ENCODE assay signal across 15 cellular contexts in genomic region chr1:31272369-31272768, GRCh38. TPM values are rescaled to one million over a fixed set of nuclear protein-coding genes. Genes with fewer than 3 reads are reported as not detected.
A peak's percentile ranks its signal among the peaks of the same experiment; 100 is the strongest.
DNase-seq lines count a peak whose midpoint lies in the region; ATAC-seq and TF ChIP-seq lines count a peak whose summit lies in the region.
"Had no signal": no experiment of that assay in that cellular context is flagged by ENCODE, and none has a peak within 500 bp of the region (broad histone marks: within the 10 kb centered on the region; RNA-seq: fewer than 3 reads in every experiment).

No MANE protein-coding gene starts in this region.

- H3K27ac ChIP-seq in Karpas-422 (ENCODE audit: low read length) (peak overlapping the region; percentile 2; the same call in 1 of the 2 replicates), neural progenitor cell (peak overlapping the region; percentile 3)
- H3K27ac ChIP-seq: A549, C4-2B had no signal

- TF ChIP-seq CTCF in neural progenitor cell (IDR thresholded peaks at IDR 0.05) (no peak), nephron progenitor cell (IDR thresholded peaks at IDR 0.05) (no peak)

- no peaks in the 10 kb centered on the region for H3K27me3 ChIP-seq in HAP-1 (ENCODE audit: low read depth)
- no peaks in the 10 kb centered on the region for H3K27me3 ChIP-seq in Karpas-422 (ENCODE audit: low read length)
- H3K27me3 ChIP-seq in neural progenitor cell: no peaks in the 10 kb centered on the region
- H3K27me3 ChIP-seq: BE2C had no signal

- DNase-seq in HAP-1 (ENCODE audit: low spot score in 2 of 2): peak; percentile 14 to 73
- DNase-seq in Karpas-422: no peak
- DNase-seq in dermis blood vessel endothelial cell: peak; percentile 72
- no peak for DNase-seq in neural progenitor cell (ENCODE audit: low spot score)
- no peak for DNase-seq in NCI-H1930 (lab: John Stamatoyannopoulos, UW)
- DNase-seq in nephron progenitor cell: no peak
- DNase-seq: BE2C; CD4-positive, alpha-beta memory T cell; DMS153; DND-41; GF-D8 had no signal

- H3K9me2 ChIP-seq in Karpas-422 (replicated peaks; ENCODE audit: insufficient read depth, low read length): no peaks in the 10 kb centered on the region

- no peaks in the 10 kb centered on the region for H3K4me1 Mint-ChIP-seq in neural progenitor cell
- H3K4me1 Mint-ChIP-seq in nephron progenitor cell: no peaks in the 10 kb centered on the region

- H2AFZ ChIP-seq in Karpas-422 (ENCODE audit: low read length) (no peak overlapping the region), neural progenitor cell (replicated peaks) (no peak overlapping the region)

- H3K9me3 Mint-ChIP-seq in neural progenitor cell (no peaks in the 10 kb centered on the region), nephron progenitor cell (no peaks in the 10 kb centered on the region)
- H3K9me3 Mint-ChIP-seq: CD4-positive, alpha-beta memory T cell had no signal

- no peak overlapping the region for H3K9ac ChIP-seq in Karpas-422 (ENCODE audit: low read length)
- H3K9ac ChIP-seq in neural progenitor cell: no peak overlapping the region

- H3K9me3 ChIP-seq in HAP-1 (no peaks in the 10 kb centered on the region), Karpas-422 (ENCODE audit: low read length) (no peaks in the 10 kb centered on the region), neural progenitor cell (ENCODE audit: low read depth) (no peaks in the 10 kb centered on the region)
- H3K9me3 ChIP-seq: A549, BE2C had no signal

- no peak overlapping the region for H3K4me3 Mint-ChIP-seq in neural progenitor cell
- no peak overlapping the region for H3K4me3 Mint-ChIP-seq in nephron progenitor cell
- H3K4me3 Mint-ChIP-seq: CD4-positive, alpha-beta memory T cell had no signal

- H3K4me3 ChIP-seq in HAP-1 (no peak overlapping the region), Karpas-422 (ENCODE audit: low read length) (no peak overlapping the region), neural progenitor cell (no peak overlapping the region)
- H3K4me3 ChIP-seq: A549 had no signal

- in situ Hi-C loops in HAP-1 (cut with MboI; ENCODE audit: low sequenced_read_pairs): no loop called here

- H3F3A ChIP-seq in neural progenitor cell (ENCODE audit: low read depth): peaks cover 10% of the 10 kb centered on the region

- H4K20me1 ChIP-seq in Karpas-422 (ENCODE audit: insufficient read depth, low read depth, low read length) (0 out of 2 replicates have a peak, but pooled peaks cover 3% of the 10 kb centered on the region), neural progenitor cell (ENCODE audit: low read depth) (peaks cover 26% of the 10 kb centered on the region)

- H3K79me2 ChIP-seq in Karpas-422 (ENCODE audit: low read length) (peaks cover 50% of the 10 kb centered on the region), neural progenitor cell (ENCODE audit: low read depth) (peaks cover 34% of the 10 kb centered on the region)

- no peak overlapping the region for H3K4me2 ChIP-seq in Karpas-422 (ENCODE audit: low read depth, low read length, poor library complexity, severe bottlenecking)
- H3K4me2 ChIP-seq in neural progenitor cell: no peak overlapping the region
- H3K4me2 ChIP-seq: A549 had no signal

- H3K27ac Mint-ChIP-seq in neural progenitor cell: no peak overlapping the region
- H3K27ac Mint-ChIP-seq in nephron progenitor cell: no peak overlapping the region

- H3K36me3 ChIP-seq in HAP-1 (replicated peaks) (peaks cover 71% of the 10 kb centered on the region), Karpas-422 (ENCODE audit: insufficient read depth, low read length) (peaks cover 61% of the 10 kb centered on the region), neural progenitor cell (peaks cover 17% of the 10 kb centered on the region)

- peaks cover 36% of the 10 kb centered on the region for H3K36me3 Mint-ChIP-seq in neural progenitor cell
- H3K36me3 Mint-ChIP-seq in nephron progenitor cell (ENCODE audit: low read depth): peaks cover 70% of the 10 kb centered on the region

- H3K4me1 ChIP-seq in HAP-1 (peaks cover 10% of the 10 kb centered on the region), Karpas-422 (ENCODE audit: low read length) (peaks cover 18% of the 10 kb centered on the region), neural progenitor cell (no peaks in the 10 kb centered on the region)
- H3K4me1 ChIP-seq: A549, BE2C had no signal

- ATAC-seq in HG03045 (IDR thresholded peaks at IDR 0.05; ENCODE audit: unreplicated experiment): no peak
- ATAC-seq: A549, HCT116 had no signal

- no peaks in the 10 kb centered on the region for H3K27me3 Mint-ChIP-seq in neural progenitor cell (ENCODE audit: insufficient read depth, low read depth)
- H3K27me3 Mint-ChIP-seq in nephron progenitor cell (ENCODE audit: low read depth, poor library complexity): peaks cover 5% of the 10 kb centered on the region
- H3K27me3 Mint-ChIP-seq: CD4-positive, alpha-beta memory T cell had no signal

RNA-seq across cellular contexts. Expression of gene SNRNP40, which starts 24.2 kb away (rescaled TPM):
- 106 and 116 TPM in 2 replicates for total RNA-seq in Karpas-422 (2014; rRNA removed; shearing (Covaris generic); ENCODE audit: low replicate concordance)
- total RNA-seq in dermis blood vessel endothelial cell (116 and 131 TPM in 2 replicates), neural progenitor cell (ENCODE audit: low replicate concordance) (163 and 179 TPM in 2 replicates)

RNA-seq across cellular contexts. Expression of gene ZCCHC17, which starts 24.5 kb away (rescaled TPM):
- total RNA-seq in Karpas-422 (2014; rRNA removed; shearing (Covaris generic); ENCODE audit: low replicate concordance): 18.5 and 19.3 TPM in 2 replicates
- total RNA-seq in dermis blood vessel endothelial cell (34.3 and 36.9 TPM in 2 replicates), neural progenitor cell (ENCODE audit: low replicate concordance) (51.1 and 55.0 TPM in 2 replicates)

RNA-seq across cellular contexts. Expression of gene NKAIN1, which starts 32.7 kb away (rescaled TPM):
- not detected in 2 replicates for total RNA-seq in Karpas-422 (2014; rRNA removed; shearing (Covaris generic); ENCODE audit: low replicate concordance)
- total RNA-seq in dermis blood vessel endothelial cell (0.70 TPM in 1 of 2 replicates, not detected in the other), neural progenitor cell (ENCODE audit: low replicate concordance) (14.5 and 24.0 TPM in 2 replicates)
- total RNA-seq: CD4-positive, alpha-beta memory T cell had no signal

Comparison
In these comparisons a context has a peak if more than half of its experiments do, and no peak if none do; other contexts are left out.
1. DNase-seq: peak in HAP-1 (2 of 2) and dermis blood vessel endothelial cell (single experiment); none in Karpas-422 (single experiment), neural progenitor cell (single experiment), NCI-H1930 (0 of 2) and nephron progenitor cell (single experiment).